ENCODE assay signal across 1 cellular context in the genomic region with DNA sequence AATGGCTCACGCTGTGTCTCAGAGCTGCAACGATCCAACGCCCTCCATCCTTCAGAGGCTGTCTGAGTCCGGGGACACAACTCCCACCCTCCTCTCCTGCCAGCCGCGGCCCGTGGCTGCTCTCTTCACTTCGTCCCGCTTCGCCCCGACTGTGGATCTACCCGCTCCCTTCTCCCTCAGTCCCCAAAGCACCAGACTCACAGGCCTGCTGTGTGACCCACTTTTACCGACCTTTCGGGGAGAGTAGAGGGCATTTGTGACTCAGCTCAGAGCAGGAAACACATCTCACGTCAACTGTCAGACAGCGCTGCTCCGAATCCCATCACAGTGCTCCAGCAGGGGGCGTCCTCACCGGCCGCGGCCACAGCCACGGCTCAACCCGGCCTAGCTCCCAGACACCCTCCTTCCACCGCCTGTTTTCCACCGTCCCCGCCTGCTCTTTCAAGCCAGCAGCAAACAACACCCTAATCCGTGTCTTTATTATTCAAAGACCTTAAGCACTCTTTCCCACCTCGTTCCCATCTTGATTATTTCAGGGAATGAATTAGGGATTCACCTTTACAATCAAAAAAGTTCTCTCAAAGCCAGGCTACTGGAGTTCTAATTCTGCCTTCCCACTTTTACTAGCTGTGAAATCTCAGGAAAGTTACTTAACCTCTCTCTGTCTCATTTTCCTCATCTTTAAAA.
TF ChIP-seq lines count a peak whose summit lies in the region.

No MANE protein-coding gene starts in this region.

TF ChIP-seq in A549, 52 proteins besides CTCF, POLR2A, EP300 and RAD21 (continued from another document):
- TF ChIP-seq, protein P1, sequence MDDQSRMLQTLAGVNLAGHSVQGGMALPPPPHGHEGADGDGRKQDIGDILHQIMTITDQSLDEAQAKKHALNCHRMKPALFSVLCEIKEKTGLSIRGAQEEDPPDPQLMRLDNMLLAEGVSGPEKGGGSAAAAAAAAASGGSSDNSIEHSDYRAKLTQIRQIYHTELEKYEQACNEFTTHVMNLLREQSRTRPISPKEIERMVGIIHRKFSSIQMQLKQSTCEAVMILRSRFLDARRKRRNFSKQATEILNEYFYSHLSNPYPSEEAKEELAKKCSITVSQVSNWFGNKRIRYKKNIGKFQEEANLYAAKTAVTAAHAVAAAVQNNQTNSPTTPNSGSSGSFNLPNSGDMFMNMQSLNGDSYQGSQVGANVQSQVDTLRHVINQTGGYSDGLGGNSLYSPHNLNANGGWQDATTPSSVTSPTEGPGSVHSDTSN (IDR thresholded peaks at IDR 0.05): no peak
- TF ChIP-seq HOXB13 (CRISPR knock-in tag; IDR thresholded peaks at IDR 0.05; ENCODE audit: low read depth) (no peak), EHMT2 (IDR thresholded peaks at IDR 0.05; ENCODE audit: low read depth) (no peak), GATA3 (IDR thresholded peaks at IDR 0.05; ENCODE audit: borderline replicate concordance) (no peak), EHF (CRISPR knock-in tag; IDR thresholded peaks at IDR 0.05) (no peak), NR3C1 (IDR thresholded peaks at IDR 0.05) (no peak), ZC3H11A (IDR thresholded peaks at IDR 0.05) (no peak), FOXS1 (CRISPR knock-in tag; IDR thresholded peaks at IDR 0.05) (no peak), FOSL2 (IDR thresholded peaks at IDR 0.05) (no peak), FOSL2 (CRISPR knock-in tag; IDR thresholded peaks at IDR 0.05) (peak; percentile 42), ZNF302 (CRISPR knock-in tag; IDR thresholded peaks at IDR 0.05) (no peak)
- TF ChIP-seq, protein P2, sequence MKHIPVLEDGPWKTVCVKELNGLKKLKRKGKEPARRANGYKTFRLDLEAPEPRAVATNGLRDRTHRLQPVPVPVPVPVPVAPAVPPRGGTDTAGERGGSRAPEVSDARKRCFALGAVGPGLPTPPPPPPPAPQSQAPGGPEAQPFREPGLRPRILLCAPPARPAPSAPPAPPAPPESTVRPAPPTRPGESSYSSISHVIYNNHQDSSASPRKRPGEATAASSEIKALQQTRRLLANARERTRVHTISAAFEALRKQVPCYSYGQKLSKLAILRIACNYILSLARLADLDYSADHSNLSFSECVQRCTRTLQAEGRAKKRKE (CRISPR knock-in tag; IDR thresholded peaks at IDR 0.05; ENCODE audit: low read depth): no peak
- TF ChIP-seq, protein P3, sequence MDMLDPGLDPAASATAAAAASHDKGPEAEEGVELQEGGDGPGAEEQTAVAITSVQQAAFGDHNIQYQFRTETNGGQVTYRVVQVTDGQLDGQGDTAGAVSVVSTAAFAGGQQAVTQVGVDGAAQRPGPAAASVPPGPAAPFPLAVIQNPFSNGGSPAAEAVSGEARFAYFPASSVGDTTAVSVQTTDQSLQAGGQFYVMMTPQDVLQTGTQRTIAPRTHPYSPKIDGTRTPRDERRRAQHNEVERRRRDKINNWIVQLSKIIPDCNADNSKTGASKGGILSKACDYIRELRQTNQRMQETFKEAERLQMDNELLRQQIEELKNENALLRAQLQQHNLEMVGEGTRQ (IDR thresholded peaks at IDR 0.05): no peak
- TF ChIP-seq, protein P4, sequence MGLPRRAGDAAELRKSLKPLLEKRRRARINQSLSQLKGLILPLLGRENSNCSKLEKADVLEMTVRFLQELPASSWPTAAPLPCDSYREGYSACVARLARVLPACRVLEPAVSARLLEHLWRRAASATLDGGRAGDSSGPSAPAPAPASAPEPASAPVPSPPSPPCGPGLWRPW (IDR thresholded peaks at IDR 0.05): no peak
TF ChIP-seq in A549: peak in this region for 3.
